Comparison of ENCODE assay signal across 27 cellular contexts in the genomic region with DNA sequence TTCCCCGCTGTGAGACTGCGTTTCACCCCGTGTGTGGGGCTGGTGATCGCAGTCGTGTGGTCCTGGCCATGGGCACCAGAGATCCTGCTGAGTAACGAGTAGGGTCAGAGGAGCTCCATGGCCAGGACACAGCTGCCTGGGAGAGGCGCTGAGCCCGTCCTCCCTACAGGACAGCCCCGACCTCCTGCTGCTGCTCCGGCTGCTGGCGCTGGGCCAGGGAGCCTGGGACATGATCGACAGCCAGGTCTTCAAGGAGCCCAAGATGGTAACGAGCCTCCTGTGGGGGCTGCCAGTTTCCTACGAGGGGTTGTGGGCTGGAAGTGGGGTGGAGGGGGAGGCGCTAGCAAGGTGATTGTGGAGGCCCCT. TPM values are rescaled to one million over a fixed set of nuclear protein-coding genes. Genes with fewer than 3 reads are reported as not detected.
"Had no signal": no experiment of that assay in that cellular context is flagged by ENCODE, and none has a peak within 500 bp of the region (broad histone marks: within the 10 kb centered on the region; RNA-seq: fewer than 3 reads in every experiment).

No MANE protein-coding gene starts in this region.

- H3K9ac ChIP-seq: parathyroid adenoma had no signal

- H3K4me3 ChIP-seq: heart right ventricle, left lung, stomach, suprapubic skin, vagina had no signal

- ATAC-seq: activated CD4-positive, CD25-positive, alpha-beta regulatory T cell treated with anti-CD3 and anti-CD28 coated beads, Interleukin-2, amount 50 U/mL, for 24 hours; activated CD8-positive, alpha-beta T cell treated with anti-CD3 and anti-CD28 coated beads, Interleukin-2, amount 10 ng/mL, durations not matched to agents 7 days and 5 days; activated naive CD4-positive, alpha-beta T cell treated with anti-CD3 and anti-CD28 coated beads, Interleukin-2, amount 50 U/mL, for 72 hours; heart right ventricle; left lung; right cardiac atrium had no signal

- H2AFZ ChIP-seq: parathyroid adenoma had no signal

- DNase-seq: activated CD4-positive, alpha-beta T cell treated with anti-CD3 and anti-CD28 coated beads, Interleukin-2, amount 10 ng/mL, durations not matched to agents 7 days and 5 days; activated CD8-positive, alpha-beta T cell treated with anti-CD3 and anti-CD28 coated beads, Interleukin-2, amount 10 ng/mL, durations not matched to agents 7 days and 5 days; activated gamma-delta T cell treated with Interleukin-2 at 50 U/mL for 16 hours; activated T-cell treated with anti-CD3 and anti-CD28 coated beads, Interleukin-2, amount 50 U/mL, for 1 hour; effector CD4-positive, alpha-beta T cell; stimulated activated CD4-positive, alpha-beta T cell treated with anti-CD3 and anti-CD28 coated beads, Interleukin-2, amount 100 ng/mL, for 24 hours; stomach; trophoblast cell had no signal

- FAIRE-seq: endometrium had no signal

- H3K9me3 ChIP-seq: heart right ventricle, left lung, stomach, suprapubic skin, vagina had no signal

- H3K79me2 ChIP-seq: parathyroid adenoma had no signal

- H3K27ac ChIP-seq: heart right ventricle, left lung, parathyroid adenoma, stomach, suprapubic skin, vagina had no signal

- H3K27me3 ChIP-seq: heart right ventricle, left lung, stomach, suprapubic skin, vagina had no signal

RNA-seq across cellular contexts. Expression of a gene that starts 15.1 kb away (rescaled TPM):
- total RNA-seq: activated CD4-positive, alpha-beta T cell treated with anti-CD3 and anti-CD28 coated beads, Interleukin-2, amount 10 ng/mL, durations not matched to agents 7 days and 5 days; activated CD8-positive, alpha-beta T cell treated with anti-CD3 and anti-CD28 coated beads, Interleukin-2, amount 10 ng/mL, durations not matched to agents 7 days and 5 days; activated naive CD4-positive, alpha-beta T cell treated with anti-CD3 and anti-CD28 coated beads, Interleukin-2, amount 50 U/mL, for 72 hours; aorta; cardiac septum; chondrocyte; epithelial cell of proximal tubule; fibroblast of villous mesenchyme; kidney epithelial cell; left lung; natural killer cell treated with Interleukin-12 subunit alpha and Interleukin-12 subunit beta and Interleukin-15 and Interleukin-18, amount 100 ng/mL, for 72 hours; pulmonary artery endothelial cell; skeletal muscle tissue; stomach; T-helper 2 cell treated with Interferon-gamma antibody and Interleukin-4, amounts not matched to agents 100 ng/mL and 5 ng/mL, for 36 hours; vagina had no signal
- polyA plus RNA-seq: aorta, stomach had no signal

RNA-seq across cellular contexts. Expression of a gene that starts 35.4 kb away (rescaled TPM):
- total RNA-seq: activated CD4-positive, alpha-beta T cell treated with anti-CD3 and anti-CD28 coated beads, Interleukin-2, amount 10 ng/mL, durations not matched to agents 7 days and 5 days; activated CD8-positive, alpha-beta T cell treated with anti-CD3 and anti-CD28 coated beads, Interleukin-2, amount 10 ng/mL, durations not matched to agents 7 days and 5 days; aorta; cardiac septum; chondrocyte; epithelial cell of proximal tubule; fibroblast of villous mesenchyme; heart right ventricle; natural killer cell treated with Interleukin-12 subunit alpha and Interleukin-12 subunit beta and Interleukin-15 and Interleukin-18, amount 100 ng/mL, for 72 hours; pulmonary artery endothelial cell; right cardiac atrium; skeletal muscle tissue; T-helper 2 cell treated with Interferon-gamma antibody and Interleukin-4, amounts not matched to agents 100 ng/mL and 5 ng/mL, for 36 hours; vagina had no signal
- polyA plus RNA-seq: aorta, heart right ventricle, right cardiac atrium had no signal
